Comparison of ENCODE assay signal across 31 cellular contexts in the genomic region with DNA sequence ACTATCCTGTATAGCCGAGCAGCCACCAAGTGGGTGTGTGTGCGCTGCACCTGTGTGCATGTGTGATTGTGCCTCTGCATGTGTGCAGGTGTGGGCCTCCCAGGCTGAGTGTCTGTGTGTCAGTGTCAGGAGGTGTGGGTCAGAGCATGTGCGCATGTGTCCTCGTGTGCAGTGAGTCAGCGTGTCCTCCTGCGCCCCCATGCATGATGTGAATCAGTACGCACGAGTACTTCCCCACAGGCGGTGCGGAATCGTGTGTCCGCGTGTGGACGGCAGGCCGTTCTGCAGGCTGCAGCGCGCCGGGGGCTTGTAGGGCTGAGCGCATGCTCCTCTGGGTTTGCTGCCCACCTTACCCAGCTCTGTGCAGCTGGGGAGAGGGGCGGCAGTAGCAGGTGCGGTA. TPM values are rescaled to one million over a fixed set of nuclear protein-coding genes. Genes with fewer than 3 reads are reported as not detected.
DNase-seq lines count a peak whose midpoint lies in the region; ATAC-seq, FAIRE-seq and TF ChIP-seq lines count a peak whose summit lies in the region.
"Had no signal": no experiment of that assay in that cellular context is flagged by ENCODE, and none has a peak within 500 bp of the region (broad histone marks: within the 10 kb centered on the region; RNA-seq: fewer than 3 reads in every experiment).

No MANE protein-coding gene starts in this region.

- H3K9me3 Mint-ChIP-seq in naive thymus-derived CD4-positive, alpha-beta T cell, result peaks cover 0 to 2% (median 0%) of the 10 kb centered on the region in 11 donors
- no peaks in the 10 kb centered on the region for H3K9me3 Mint-ChIP-seq in effector memory CD8-positive, alpha-beta T cell
- H3K9me3 Mint-ChIP-seq: natural killer cell treated with Interleukin-12 subunit alpha and Interleukin-12 subunit beta and Interleukin-15 and Interleukin-18, amount 100 ng/mL, for 72 hours; stimulated activated naive CD8-positive, alpha-beta T cell treated with anti-CD3 and anti-CD28 coated beads, Interleukin-15, Interleukin-2, amounts not matched to agents 100 ng/mL and 50 ng/mL, for 24 hours had no signal

- WGBS in pancreas, 2 donors, result 73 to 92% methylated on average over 21 of the region's 21 CpGs

- no peak for FAIRE-seq in pancreas (lab: Jason Lieb, UNC)
- FAIRE-seq: HTR-8/SVneo had no signal

- H3K27ac ChIP-seq in BLaER1 treated with 17β-estradiol and CSF1 and Interleukin-3, amounts not matched to agents 10 nM and 100 nM, result no peak overlapping the region
- H3K27ac ChIP-seq in angular gyrus (ENCODE audit: low read depth, low read length) (peak overlapping the region; percentile 0), pancreas (no peak overlapping the region)
- H3K27ac ChIP-seq in naive thymus-derived CD4-positive, alpha-beta T cell (ENCODE audit: low read depth, low read length), result no peak overlapping the region
- H3K27ac ChIP-seq: left lung, ovary, right atrium auricular region had no signal

- H3K36me3 ChIP-seq in BLaER1 treated with 17β-estradiol and CSF1 and Interleukin-3, amounts not matched to agents 10 nM and 100 nM, result peaks cover 0 to 18% (median 0%) of the 10 kb centered on the region in 11 experiments; a peak in 9 of 22 replicates
- peaks cover 0 to 12% (median 0%) of the 10 kb centered on the region in 3 experiments for H3K36me3 ChIP-seq in naive thymus-derived CD4-positive, alpha-beta T cell (ENCODE audit: control insufficient read depth in 2 of 3, insufficient read depth in 3 of 3, low read length in 3 of 3)
- H3K36me3 ChIP-seq in pancreas, result no peaks in the 10 kb centered on the region
- H3K36me3 ChIP-seq: left lung, ovary, right atrium auricular region had no signal

- no peaks in the 10 kb centered on the region for H3K27me3 ChIP-seq in BLaER1 treated with 17β-estradiol and CSF1 and Interleukin-3, amounts not matched to agents 10 nM and 100 nM
- no peaks in the 10 kb centered on the region for H3K27me3 ChIP-seq in naive thymus-derived CD4-positive, alpha-beta T cell (ENCODE audit: control insufficient read depth in 2 of 2, insufficient read depth in 2 of 2, low read length in 2 of 2)
- H3K27me3 ChIP-seq in pancreas, result no peaks in the 10 kb centered on the region
- H3K27me3 ChIP-seq: ovary, right atrium auricular region had no signal

- peak; percentile 21 for DNase-seq in HT1080 (ENCODE audit: low read depth)
- DNase-seq in naive thymus-derived CD4-positive, alpha-beta T cell, result no peak
- no peak for DNase-seq in pancreas
- DNase-seq in NCI-H526 (lab: John Stamatoyannopoulos, UW), result no peak
- DNase-seq in effector memory CD8-positive, alpha-beta T cell, result no peak
- DNase-seq: ACHN; activated CD4-positive, alpha-beta memory T cell treated with anti-CD3 and anti-CD28 coated beads for 36 hours; activated CD4-positive, CD25-positive, alpha-beta regulatory T cell; activated gamma-delta T cell; activated T-cell treated with anti-CD3 and anti-CD28 coated beads for 4 hours; effector CD4-positive, alpha-beta T cell; erythroblast; foreskin melanocyte; GF-D8; hippocampal formation; MV-4-11; NCI-H187; OCI-M1; ovary; stimulated activated CD4-positive, alpha-beta T cell treated with anti-CD3 and anti-CD28 coated beads, Interleukin-4, amount 100 ng/mL, for 24 hours had no signal

- H3K4me3 Mint-ChIP-seq in naive thymus-derived CD4-positive, alpha-beta T cell, result peak overlapping the region in 8 of 10 donors; percentile 51 to 89 (median 75)
- peak overlapping the region in 1 of 2 donors; percentile 39 for H3K4me3 Mint-ChIP-seq in effector memory CD8-positive, alpha-beta T cell
- H3K4me3 Mint-ChIP-seq: activated CD4-positive, alpha-beta memory T cell treated with anti-CD3 and anti-CD28 coated beads for 36 hours; brain; natural killer cell treated with Interleukin-12 subunit alpha and Interleukin-12 subunit beta and Interleukin-15 and Interleukin-18, amount 100 ng/mL, for 72 hours; stimulated activated naive CD8-positive, alpha-beta T cell treated with anti-CD3 and anti-CD28 coated beads, Interleukin-15, Interleukin-2, amounts not matched to agents 100 ng/mL and 50 ng/mL, for 24 hours had no signal

- no peaks in the 10 kb centered on the region for H3K9me3 ChIP-seq in BLaER1 treated with 17β-estradiol and CSF1 and Interleukin-3, amounts not matched to agents 10 nM and 100 nM (replicated peaks in 1 of 11)
- no peaks in the 10 kb centered on the region for H3K9me3 ChIP-seq in naive thymus-derived CD4-positive, alpha-beta T cell (ENCODE audit: control insufficient read depth in 2 of 3, low read length in 3 of 3)
- H3K9me3 ChIP-seq in pancreas, result no peaks in the 10 kb centered on the region
- H3K9me3 ChIP-seq: left lung, ovary, right atrium auricular region had no signal

- H3K4me2 ChIP-seq in BLaER1 treated with 17β-estradiol and CSF1 and Interleukin-3, amounts not matched to agents 10 nM and 100 nM, result peak overlapping the region in 9 of 11 experiments; percentile 53 to 81 (median 75); a peak in 17 of 22 replicates

- H3K27me3 Mint-ChIP-seq in naive thymus-derived CD4-positive, alpha-beta T cell, result no peaks in the 10 kb centered on the region
- no peaks in the 10 kb centered on the region for H3K27me3 Mint-ChIP-seq in effector memory CD8-positive, alpha-beta T cell
- H3K27me3 Mint-ChIP-seq: activated CD4-positive, alpha-beta memory T cell treated with anti-CD3 and anti-CD28 coated beads for 36 hours; stimulated activated naive CD8-positive, alpha-beta T cell treated with anti-CD3 and anti-CD28 coated beads, Interleukin-15, Interleukin-2, amounts not matched to agents 100 ng/mL and 50 ng/mL, for 24 hours had no signal

- intact Hi-C loops in naive thymus-derived CD4-positive, alpha-beta T cell (cut with micrococcal nuclease), result no loop called here
- intact Hi-C loops in pancreas (cut with DNase I), result loop anchor here in 1 of 3 donors (10.0 kb wide), 1 partner anchor 46 kb away; no protein-coding TSS in a partner anchor

- peaks cover 28 to 73% (median 65%) of the 10 kb centered on the region in 10 experiments for H3K4me1 ChIP-seq in BLaER1 treated with 17β-estradiol and CSF1 and Interleukin-3, amounts not matched to agents 10 nM and 100 nM
- peaks cover 44 to 73% of the 10 kb centered on the region in 2 donors for H3K4me1 ChIP-seq in naive thymus-derived CD4-positive, alpha-beta T cell (ENCODE audit: control insufficient read depth in 2 of 2, insufficient read depth in 2 of 2, low read length in 2 of 2)
- H3K4me1 ChIP-seq in pancreas, result peaks cover 0 to 5% (median 0%) of the 10 kb centered on the region in 3 donors
- H3K4me1 ChIP-seq: left lung had no signal

- POLR2A ChIA-PET in naive thymus-derived CD4-positive, alpha-beta T cell (lab: Charles Lee), result interaction anchor here (1.3 kb wide), 1 partner anchor 9 kb away, joined by 3 read pairs; no protein-coding TSS in a partner anchor

- H3K27ac Mint-ChIP-seq in naive thymus-derived CD4-positive, alpha-beta T cell, result peak overlapping the region in 8 of 9 donors; percentile 6 to 91 (median 57)
- peak overlapping the region in 1 of 2 donors; percentile 49 for H3K27ac Mint-ChIP-seq in effector memory CD8-positive, alpha-beta T cell
- H3K27ac Mint-ChIP-seq: natural killer cell treated with Interleukin-12 subunit alpha and Interleukin-12 subunit beta and Interleukin-15 and Interleukin-18, amount 100 ng/mL, for 72 hours had no signal

- H3K36me3 Mint-ChIP-seq in naive thymus-derived CD4-positive, alpha-beta T cell, result peaks cover 0 to 13% (median 0%) of the 10 kb centered on the region in 5 donors
- H3K36me3 Mint-ChIP-seq in effector memory CD8-positive, alpha-beta T cell (ENCODE audit: insufficient read depth), result peaks cover 15% of the 10 kb centered on the region
- H3K36me3 Mint-ChIP-seq: natural killer cell treated with Interleukin-12 subunit alpha and Interleukin-12 subunit beta and Interleukin-15 and Interleukin-18, amount 100 ng/mL, for 72 hours had no signal

- peaks cover 29 to 88% (median 81%) of the 10 kb centered on the region in 7 donors for H3K4me1 Mint-ChIP-seq in naive thymus-derived CD4-positive, alpha-beta T cell
- peaks cover 77 to 80% of the 10 kb centered on the region in 2 donors for H3K4me1 Mint-ChIP-seq in effector memory CD8-positive, alpha-beta T cell (ENCODE audit: low read depth in 2 of 2)

- no peak overlapping the region for H3K4me3 ChIP-seq in BLaER1 treated with 17β-estradiol and CSF1 and Interleukin-3, amounts not matched to agents 10 nM and 100 nM
- no peak overlapping the region for H3K4me3 ChIP-seq in naive thymus-derived CD4-positive, alpha-beta T cell (ENCODE audit: low read length)
- H3K4me3 ChIP-seq in pancreas, result no peak overlapping the region
- H3K4me3 ChIP-seq: left lung, ovary, right atrium auricular region had no signal

- no peak for ATAC-seq in naive thymus-derived CD4-positive, alpha-beta T cell
- ATAC-seq in GM18868 (IDR thresholded peaks at IDR 0.05; ENCODE audit: unreplicated experiment) (no peak), pancreas (no peak)
- ATAC-seq in effector memory CD8-positive, alpha-beta T cell (replicated peaks), result no peak
- ATAC-seq: left lung; natural killer cell treated with Interleukin-12 subunit alpha and Interleukin-12 subunit beta and Interleukin-15 and Interleukin-18, amount 100 ng/mL, for 72 hours; SK-N-SH treated with all-trans-retinoic acid at 6 μM for 48 hours had no signal

- H4K20me1 ChIP-seq in BLaER1 treated with 17β-estradiol and CSF1 and Interleukin-3, amounts not matched to agents 10 nM and 100 nM, result peaks cover 0 to 39% (median 9%) of the 10 kb centered on the region in 11 experiments; a peak in 8 of 22 replicates

- CTCF ChIA-PET in naive thymus-derived CD4-positive, alpha-beta T cell (lab: Charles Lee), result interaction anchor here (1.4 kb wide), 1 partner anchor 7 kb away, joined by 3 read pairs; no protein-coding TSS in a partner anchor

- TF ChIP-seq CTCF in pancreas (IDR thresholded peaks at IDR 0.05), result no peak

- no peak overlapping the region for H3K9ac ChIP-seq in BLaER1 treated with 17β-estradiol and CSF1 and Interleukin-3, amounts not matched to agents 10 nM and 100 nM

RNA-seq across cellular contexts. Expression of a gene that starts 34.2 kb away (rescaled TPM):
- 0.05 TPM in 1 of 2 replicates, not detected in the other for total RNA-seq in HT1080 (2014; rRNA removed; shearing (Covaris generic))
- polyA plus RNA-seq in HT1080 (2015; cell fraction: cytosol; rRNA removed), result 0.08 and 0.15 TPM in 2 replicates
- polyA plus RNA-seq in HT1080 (2015; cell fraction: nucleus; rRNA removed), result 0.03 and 0.07 TPM in 2 replicates
- total RNA-seq in naive thymus-derived CD4-positive, alpha-beta T cell, result 10 to 100 TPM in 2 of 5 experiments, 1 to 10 TPM in 2, not detected in 1; 4.2 to 15.8 (median 8.8) TPM
- polyA plus RNA-seq in naive thymus-derived CD4-positive, alpha-beta T cell, result 1 to 10 TPM in 1 of 2 donors, under 1 TPM in 1; 0.80 to 4.2 TPM
- total RNA-seq in pancreas, result 1 to 10 TPM; 3.5 to 8.1 (median 5.6) TPM
- 1 to 10 TPM; 4.0 to 6.1 TPM for polyA plus RNA-seq in pancreas

RNA-seq across cellular contexts. Expression of a gene that starts 44.8 kb away (rescaled TPM):
- total RNA-seq in HT1080 (2014; rRNA removed; shearing (Covaris generic)), result not detected in 2 replicates
- polyA plus RNA-seq in HT1080 (2015; cell fraction: cytosol; rRNA removed), result not detected in 2 replicates
- 0.30 TPM in 1 of 2 replicates, not detected in the other for polyA plus RNA-seq in HT1080 (2015; cell fraction: nucleus; rRNA removed)
- total RNA-seq in naive thymus-derived CD4-positive, alpha-beta T cell, result 1 to 10 TPM in 3 of 5 experiments, under 1 TPM in 2; 0.19 to 1.6 (median 1.1) TPM
- polyA plus RNA-seq in naive thymus-derived CD4-positive, alpha-beta T cell, result 1 to 10 TPM; 1.6 to 2.1 TPM
- 1 to 10 TPM in 5 of 6 donors, under 1 TPM in 1; 0.79 to 4.1 (median 1.9) TPM for total RNA-seq in pancreas
- polyA plus RNA-seq in pancreas, result 10 to 100 TPM in 1 of 2 donors, 1 to 10 TPM in 1; 6.7 to 12.1 TPM
- total RNA-seq: natural killer cell treated with Interleukin-12 subunit alpha and Interleukin-12 subunit beta and Interleukin-15 and Interleukin-18, amount 100 ng/mL, for 72 hours; right atrium auricular region had no signal

RNA-seq across cellular contexts. Expression of a gene that starts 58.8 kb away (rescaled TPM):
- total RNA-seq in HT1080 (2014; rRNA removed; shearing (Covaris generic)), result not detected in 2 replicates
- not detected in 2 replicates for polyA plus RNA-seq in HT1080 (2015; cell fraction: cytosol; rRNA removed)
- not detected in 2 replicates for polyA plus RNA-seq in HT1080 (2015; cell fraction: nucleus; rRNA removed)
- total RNA-seq in naive thymus-derived CD4-positive, alpha-beta T cell, result under 1 TPM in 3 of 5 experiments, not detected in 2; 0.29 to 0.88 (median 0.48) TPM
- not detected for polyA plus RNA-seq in naive thymus-derived CD4-positive, alpha-beta T cell
- total RNA-seq in pancreas, result under 1 TPM in 3 of 6 donors, not detected in 3; 0.12 to 0.23 (median 0.22) TPM
- polyA plus RNA-seq in pancreas, result under 1 TPM; 0.42 to 0.61 TPM
- total RNA-seq: H4, right atrium auricular region had no signal
